In the genomic region with DNA sequence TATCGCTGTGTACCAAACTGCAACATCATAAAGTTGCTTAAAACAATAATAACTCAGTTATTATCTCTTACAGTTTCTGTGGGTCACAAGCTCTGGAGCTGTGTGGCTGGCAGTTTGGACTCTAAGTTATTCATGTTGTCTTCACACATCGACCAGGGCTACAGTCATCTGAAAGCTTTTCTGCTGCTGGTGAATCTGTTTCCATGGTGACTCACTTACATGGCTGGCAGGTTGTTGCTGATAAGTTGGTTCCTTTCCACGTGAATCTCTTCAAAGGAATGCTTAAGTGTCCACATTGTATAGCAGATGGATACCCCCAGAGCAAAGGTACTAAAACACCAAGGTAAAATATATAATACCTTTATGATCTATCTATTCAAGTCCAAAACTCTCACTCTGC, we compare ENCODE assay signal across 24 cellular contexts. TPM values are rescaled to one million over a fixed set of nuclear protein-coding genes. Genes with fewer than 3 reads are reported as not detected.
DNase-seq lines count a peak whose midpoint lies in the region; ATAC-seq, FAIRE-seq and TF ChIP-seq lines count a peak whose summit lies in the region.
"Had no signal": no experiment of that assay in that cellular context is flagged by ENCODE, and none has a peak within 500 bp of the region (broad histone marks: within the 10 kb centered on the region; RNA-seq: fewer than 3 reads in every experiment).

No MANE protein-coding gene starts in this region.

- BruUV-seq in PC-3 (replicated peaks; lab: Mats Ljungman, UMichigan), result no TSS peak

- H3F3A ChIP-seq in PC-3 (ENCODE audit: low read length, unreplicated experiment), result no peaks in the 10 kb centered on the region

- FAIRE-seq in GM12891 (lab: Jason Lieb, UNC), result no peak
- FAIRE-seq: GM19239, HTR-8/SVneo had no signal

- no peaks in the 10 kb centered on the region for H3K79me1 ChIP-seq in mesendoderm (ENCODE audit: low read length)

- H3K9ac ChIP-seq in PC-3 (ENCODE audit: low read length) (no peak overlapping the region), mesendoderm (ENCODE audit: low read length) (no peak overlapping the region)

- H3K56ac ChIP-seq in mesendoderm (ENCODE audit: low read length), result no peak overlapping the region

- no peak overlapping the region for H4K5ac ChIP-seq in mesendoderm (ENCODE audit: low read length)

- H3K4me3 ChIP-seq in PC-3 (ENCODE audit: low read length), result no peak overlapping the region
- H3K4me3 ChIP-seq in astrocyte of the spinal cord (ENCODE audit: low read depth, low read length), result no peak overlapping the region
- H3K4me3 ChIP-seq in mesendoderm (ENCODE audit: low read length), result no peak overlapping the region
- H3K4me3 ChIP-seq: SK-N-MC had no signal

- H3K18ac ChIP-seq in mesendoderm (ENCODE audit: low read length), result no peak overlapping the region

- no peak for TF ChIP-seq POLR2A in GM12891 (IDR thresholded peaks at IDR 0.05; ENCODE audit: low read depth, low read length)

- H2BK5ac ChIP-seq in mesendoderm (ENCODE audit: low read length), result no peak overlapping the region

- no peaks in the 10 kb centered on the region for H3K27me3 ChIP-seq in PC-3 (ENCODE audit: low read length)
- H3K27me3 ChIP-seq in mesendoderm (ENCODE audit: insufficient read depth, low read length, poor library complexity), result no peaks in the 10 kb centered on the region

- no peak overlapping the region for H2BK15ac ChIP-seq in mesendoderm (replicated peaks; ENCODE audit: low read depth)

- no peak overlapping the region for H3K4ac ChIP-seq in mesendoderm (ENCODE audit: low read depth, low read length)

- no peaks in the 10 kb centered on the region for H3K79me2 ChIP-seq in PC-3 (ENCODE audit: low read length)
- H3K79me2 ChIP-seq in mesendoderm (ENCODE audit: control insufficient read depth, insufficient read depth, low read length), result no peaks in the 10 kb centered on the region

- WGBS in mesendoderm (ENCODE audit: extremely low coverage, insufficient coverage, low lambda C conversion rate), result no CpG with 5 or more reads among the region's 3 CpGs

- H3K36me3 ChIP-seq in PC-3 (ENCODE audit: low read depth, low read length) (no peaks in the 10 kb centered on the region), mesendoderm (ENCODE audit: control insufficient read depth, insufficient read depth, low read length) (no peaks in the 10 kb centered on the region)

- no peak overlapping the region for H2BK120ac ChIP-seq in mesendoderm (ENCODE audit: low read depth, low read length)

- POLR2A ChIA-PET in PC-3 (lab: Charles Lee; ENCODE audit: unreplicated experiment), result no interaction called here

- in situ Hi-C loops in astrocyte of the spinal cord (cut with HindIII; ENCODE audit: low sequenced_read_pairs), result no loop called here

- no peaks in the 10 kb centered on the region for H3K9me3 ChIP-seq in PC-3 (ENCODE audit: low read length)

- intact Hi-C loops in PC-3 (cut with micrococcal nuclease), result no loop called here

- CTCF ChIA-PET in PC-3 (lab: Charles Lee), result no interaction called here

- no peak overlapping the region for H3K23ac ChIP-seq in mesendoderm (ENCODE audit: low read length)

- no peak overlapping the region for H3K4me2 ChIP-seq in PC-3 (ENCODE audit: low read length)
- H3K4me2 ChIP-seq in mesendoderm (ENCODE audit: low read length), result no peak overlapping the region

- no peaks in the 10 kb centered on the region for H3K9me2 ChIP-seq in PC-3 (replicated peaks; ENCODE audit: low read length)

- no peak overlapping the region for H2AK5ac ChIP-seq in mesendoderm (ENCODE audit: low read length)

- H3K27ac ChIP-seq in PC-3 (ENCODE audit: low read length) (no peak overlapping the region), mesendoderm (ENCODE audit: low read depth, low read length) (no peak overlapping the region)
- H3K27ac ChIP-seq: SK-N-MC had no signal

- H3K4me1 ChIP-seq in PC-3 (ENCODE audit: insufficient read depth, low read length) (no peaks in the 10 kb centered on the region), mesendoderm (ENCODE audit: control insufficient read depth, low read depth, low read length) (no peaks in the 10 kb centered on the region)

- TF ChIP-seq CTCF in PC-3 (conservative IDR thresholded peaks at IDR 0.05; ENCODE audit: low read depth, low read length) (no peak), astrocyte of the spinal cord (IDR thresholded peaks at IDR 0.05; ENCODE audit: low read depth, low read length) (no peak)

- no peak overlapping the region for H2AFZ ChIP-seq in PC-3 (ENCODE audit: low read length)

- H4K20me1 ChIP-seq in PC-3 (ENCODE audit: low read length), result no peaks in the 10 kb centered on the region

- ATAC-seq in PC-3 (no peak), GM21423 (IDR thresholded peaks at IDR 0.05; ENCODE audit: unreplicated experiment) (no peak)
- ATAC-seq: CD8-positive, alpha-beta T cell had no signal

- peak; percentile 33 for DNase-seq in HCEC 1CT
- peak; percentile 1 for DNase-seq in PC-3
- DNase-seq in astrocyte of the spinal cord (ENCODE audit: low read depth, low spot score), result peak; percentile 2
- peak; percentile 2 for DNase-seq in mesendoderm
- no peak for DNase-seq in H4 (ENCODE audit: low spot score)
- no peak for DNase-seq in GM12891 (ENCODE audit: insufficient read length, low spot score)
- DNase-seq: C1 segment of cervical spinal cord; CD8-positive, alpha-beta T cell; GDM1; H9; KG1; MV-4-11; NCI-H1105 treated with DMSO at 0.1 percent for 48 hours; NCI-H2029 treated with DMSO at 0.1 percent for 48 hours; NCI-H2171 treated with DMSO at 0.1 percent for 48 hours; NCI-H524 treated with DMSO at 0.1 percent for 48 hours; RPMI8226; SHP77 treated with DMSO at 0.1 percent for 48 hours; SW 1271 had no signal

- H4K8ac ChIP-seq in mesendoderm (ENCODE audit: low read depth, low read length), result no peak overlapping the region

TF ChIP-seq in GM12891, 5 proteins besides CTCF, POLR2A, EP300 and RAD21:
- TF ChIP-seq POLR2AphosphoS5 (IDR thresholded peaks at IDR 0.05; ENCODE audit: low read depth, low read length), result no peak
- no peak for TF ChIP-seq PAX5 (IDR thresholded peaks at IDR 0.05; ENCODE audit: insufficient read depth, low read length, severe bottlenecking)
- TF ChIP-seq POU2F2 (IDR thresholded peaks at IDR 0.05; ENCODE audit: low read depth, low read length), result no peak
- TF ChIP-seq TAF1 (IDR thresholded peaks at IDR 0.05; ENCODE audit: low read depth, low read length), result no peak
- no peak for TF ChIP-seq SPI1 (IDR thresholded peaks at IDR 0.05; ENCODE audit: low read depth, low read length)

RNA-seq across cellular contexts. Expression of a gene that starts 44.8 kb away (rescaled TPM):
- total RNA-seq in PC-3 (2014; rRNA removed), result not detected in 2 replicates
- polyA plus RNA-seq in mesendoderm (2013, experiment 1 of 2), result not detected
- not detected for polyA plus RNA-seq in mesendoderm (2013, experiment 2 of 2)
- not detected in 2 replicates for total RNA-seq in H4 (2014; rRNA removed; shearing (Covaris generic))
- not detected for polyA plus RNA-seq in GM12891 (2012; ENCODE audit: low read depth, missing spikeins)
- total RNA-seq: CD8-positive, alpha-beta T cell; Daoy; H9 had no signal

Comparison
In these comparisons a context has a peak if more than half of its experiments do, and no peak if none do; other contexts are left out.
1. DNase-seq: peak in HCEC 1CT (single experiment), PC-3 (single experiment), astrocyte of the spinal cord (single experiment) and mesendoderm (single experiment); none in H4 (single experiment) and GM12891 (single experiment).